Comparison of ENCODE assay signal across 8 cellular contexts in the genomic region with DNA sequence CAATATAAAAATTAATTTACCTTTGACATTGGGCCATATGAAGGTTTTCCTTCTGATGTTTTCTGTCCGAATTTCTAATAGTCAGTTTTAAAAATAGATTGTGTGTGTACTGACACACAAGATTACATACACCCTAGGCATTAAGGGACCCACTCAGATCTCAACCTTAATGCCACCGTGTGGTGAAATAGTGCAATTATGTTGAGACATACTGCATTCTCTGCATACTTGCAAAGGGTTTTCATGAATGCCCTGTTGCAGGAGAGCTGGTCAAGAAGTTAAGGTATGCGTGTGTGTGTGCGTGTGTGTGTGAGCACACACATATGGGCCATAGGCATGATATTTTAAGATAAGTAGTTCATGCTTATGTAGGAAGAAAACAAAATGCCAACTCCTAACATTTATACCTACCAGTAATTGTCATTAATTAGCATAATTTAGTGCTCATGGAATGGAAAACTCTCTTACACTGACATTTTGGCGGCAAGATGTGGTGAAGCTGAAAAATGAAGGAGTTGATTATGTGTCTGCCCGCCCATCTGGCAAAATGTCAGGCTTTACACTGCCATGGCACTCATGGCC. TPM values are rescaled to one million over a fixed set of nuclear protein-coding genes. Genes with fewer than 3 reads are reported as not detected.
DNase-seq lines count a peak whose midpoint lies in the region; ATAC-seq and TF ChIP-seq lines count a peak whose summit lies in the region.

No MANE protein-coding gene starts in this region.

- no peak overlapping the region for H2AK5ac ChIP-seq in trophoblast cell (ENCODE audit: low read length)

- no peak overlapping the region for H3K23ac ChIP-seq in trophoblast cell (ENCODE audit: low read length)

- H4K91ac ChIP-seq in trophoblast cell (ENCODE audit: low read depth, low read length) = peak overlapping the region; percentile 43

- no peak overlapping the region for H2AFZ ChIP-seq in fibroblast of lung (ENCODE audit: low read length)
- no peak overlapping the region for H2AFZ ChIP-seq in trophoblast cell (ENCODE audit: insufficient read depth, low read length, poor library complexity)

- no peaks in the 10 kb centered on the region for H3K36me3 ChIP-seq in fibroblast of lung (ENCODE audit: control insufficient read depth, insufficient read depth, low read length)
- H3K36me3 ChIP-seq in trophoblast cell (ENCODE audit: control insufficient read depth in 1 of 2, insufficient read depth in 2 of 2, low read length in 2 of 2) = no peaks in the 10 kb centered on the region

- no peak overlapping the region for H2BK12ac ChIP-seq in trophoblast cell (ENCODE audit: low read length)

- no peaks in the 10 kb centered on the region for H4K20me1 ChIP-seq in fibroblast of lung (ENCODE audit: control insufficient read depth, extremely low read depth, insufficient read depth, low read length)

- H3K9me3 ChIP-seq in fibroblast of lung (ENCODE audit: control insufficient read depth, insufficient read depth, low read depth, low read length) = no peaks in the 10 kb centered on the region
- H3K9me3 ChIP-seq in trophoblast cell (ENCODE audit: insufficient read depth, low read depth, low read length) = no peaks in the 10 kb centered on the region

- TF ChIP-seq CTCF in fibroblast of lung (conservative IDR thresholded peaks at IDR 0.05 in 1 of 2, IDR thresholded peaks at IDR 0.05 in 1 of 2; ENCODE audit: low read depth in 1 of 2, low read length in 2 of 2) = peak; percentile 34 to 60

- WGBS in trophoblast cell (ENCODE audit: extremely low coverage, insufficient coverage, insufficient read length) = no CpG with 5 or more reads among the region's 6 CpGs

- H4K12ac ChIP-seq in trophoblast cell (ENCODE audit: low read depth, low read length) = no peak overlapping the region

- H4K8ac ChIP-seq in trophoblast cell (ENCODE audit: low read depth, low read length) = peak overlapping the region; percentile 66

- no peak overlapping the region for H2BK5ac ChIP-seq in trophoblast cell (ENCODE audit: low read depth, low read length, poor library complexity)

- H3K27ac ChIP-seq in fibroblast of lung (ENCODE audit: insufficient read depth, low read length) (no peak overlapping the region), trophoblast cell (ENCODE audit: low read depth, low read length) (no peak overlapping the region)

- H3K14ac ChIP-seq in trophoblast cell (ENCODE audit: low read length) = no peak overlapping the region

- no peaks in the 10 kb centered on the region for H3K79me1 ChIP-seq in trophoblast cell (ENCODE audit: low read length)

- H3K4me3 ChIP-seq in fibroblast of lung (replicated peaks in 1 of 4; ENCODE audit: control extremely low read depth in 1 of 4, insufficient read depth in 1 of 4, low read depth in 3 of 4, low read length in 4 of 4) = no peak overlapping the region
- H3K4me3 ChIP-seq in trophoblast cell (ENCODE audit: low read depth, low read length) = no peak overlapping the region

- DNase-seq in DMS53 treated with DMSO at 0.1 percent for 48 hours (lab: John Stamatoyannopoulos, UW; ENCODE audit: unreplicated experiment) (peak; percentile 84), RPMI8226 (peak; percentile 47), fibroblast of lung (ENCODE audit: low read depth in 2 of 2) (peak; percentile 67 to 89), trophoblast cell (peak; percentile 87 to 99), NCI-H187 treated with DMSO at 0.1 percent for 48 hours (lab: John Stamatoyannopoulos, UW) (no peak), midbrain (lab: John Stamatoyannopoulos, UW) (no peak)
- DNase-seq in activated T-cell treated with anti-CD3 and anti-CD28 coated beads, Interleukin-2, amount 50 U/mL, for 48 hours = no peak

- no peak overlapping the region for H2BK120ac ChIP-seq in trophoblast cell (ENCODE audit: insufficient read depth, low read length, poor library complexity)

- H3K4me1 ChIP-seq in fibroblast of lung (ENCODE audit: control insufficient read depth, extremely low read depth, insufficient read depth, low read length) (peaks cover 4% of the 10 kb centered on the region), trophoblast cell (ENCODE audit: control insufficient read depth in 1 of 2, insufficient read depth in 2 of 2, low read length in 2 of 2) (peaks cover 0 to 2% of the 10 kb centered on the region in 2 experiments)

- no peaks in the 10 kb centered on the region for H3K79me2 ChIP-seq in fibroblast of lung (ENCODE audit: control insufficient read depth, insufficient read depth, low read length)
- H3K79me2 ChIP-seq in trophoblast cell (ENCODE audit: control insufficient read depth, insufficient read depth, low read length, poor library complexity) = no peaks in the 10 kb centered on the region

- H3K4ac ChIP-seq in trophoblast cell (ENCODE audit: low read depth, low read length) = no peak overlapping the region

- H3K4me2 ChIP-seq in fibroblast of lung (ENCODE audit: extremely low read depth, insufficient read depth, low read length) (no peak overlapping the region), trophoblast cell (ENCODE audit: low read length) (no peak overlapping the region)

- no peak overlapping the region for H3K9ac ChIP-seq in fibroblast of lung (ENCODE audit: insufficient read depth, low read length)
- H3K9ac ChIP-seq in trophoblast cell (ENCODE audit: low read length) = no peak overlapping the region

- H3K18ac ChIP-seq in trophoblast cell (ENCODE audit: low read length) = no peak overlapping the region

- H3K27me3 ChIP-seq in fibroblast of lung (ENCODE audit: control insufficient read depth, insufficient read depth, low read length) (no peaks in the 10 kb centered on the region), trophoblast cell (ENCODE audit: insufficient read depth, low read length) (no peaks in the 10 kb centered on the region)

- peak; percentile 63 for ATAC-seq in HG03354 (IDR thresholded peaks at IDR 0.05; ENCODE audit: poor library complexity, severe bottlenecking, unreplicated experiment)

RNA-seq across cellular contexts. Expression of a gene that starts 58.8 kb away (rescaled TPM):
- not detected in 2 replicates for total RNA-seq in fibroblast of lung
- polyA plus RNA-seq in fibroblast of lung = not detected in 2 replicates
- not detected in 2 replicates for polyA plus RNA-seq in fibroblast of lung (2012)
- polyA minus RNA-seq in fibroblast of lung (ENCODE audit: low replicate concordance) = not detected in 2 replicates
- polyA plus RNA-seq in trophoblast cell (2013) = 1.4 and 1.7 TPM in 2 replicates

Comparison
In these comparisons a context has a peak if more than half of its experiments do, and no peak if none do; other contexts are left out.
1. DNase-seq: peak in DMS53 treated with DMSO at 0.1 percent for 48 hours (single experiment), RPMI8226 (single experiment), fibroblast of lung (2 of 2) and trophoblast cell (2 of 2); none in activated T-cell treated with anti-CD3 and anti-CD28 coated beads, Interleukin-2, amount 50 U/mL, for 48 hours (0 of 2), NCI-H187 treated with DMSO at 0.1 percent for 48 hours (single experiment) and midbrain (single experiment).